ENCODE assay signal across 22 cellular contexts in genomic region chr3:149188494-149188893, GRCh38.
DNase-seq lines count a peak whose midpoint lies in the region; ATAC-seq and TF ChIP-seq lines count a peak whose summit lies in the region.
"Had no signal": no experiment of that assay in that cellular context is flagged by ENCODE, and none has a peak within 500 bp of the region (broad histone marks: within the 10 kb centered on the region; RNA-seq: fewer than 3 reads in every experiment).

No MANE protein-coding gene starts in this region.

- no peak for TF ChIP-seq CTCF in foreskin fibroblast (IDR thresholded peaks at IDR 0.05; ENCODE audit: low read depth, low read length)

- ATAC-seq in GM21423 (IDR thresholded peaks at IDR 0.05; ENCODE audit: unreplicated experiment), result no peak
- ATAC-seq: activated CD4-positive, CD25-positive, alpha-beta regulatory T cell treated with anti-CD3 and anti-CD28 coated beads, Interleukin-2, amount 50 U/mL, for 24 hours had no signal

- H3K4me3 ChIP-seq in foreskin fibroblast (ENCODE audit: low read depth in 1 of 2, low read length in 2 of 2), result no peak overlapping the region
- H3K4me3 ChIP-seq: testis had no signal

- DNase-seq in DMS53 (lab: John Stamatoyannopoulos, UW) (peak; percentile 65), GM03348 (ENCODE audit: low spot score) (peak; percentile 4), NCI-H774 (lab: John Stamatoyannopoulos, UW) (peak; percentile 49), foreskin fibroblast (peak; percentile 14 to 37), T1000 (lab: John Stamatoyannopoulos, UW) (no peak), kidney glomerular epithelial cell (lab: John Stamatoyannopoulos, UW) (no peak)
- DNase-seq: activated CD4-positive, alpha-beta memory T cell treated with anti-CD3 and anti-CD28 coated beads for 36 hours; activated CD8-positive, alpha-beta memory T cell treated with anti-CD3 and anti-CD28 coated beads, Interleukin-2, amount 50 U/mL, for 48 hours; amygdala; Calu3; foreskin melanocyte; HCEC 1CT; KG1; left cardiac atrium; mesendoderm; NCI-H1417 treated with DMSO at 0.1 percent for 48 hours; NCI-H2107; NCI-H510A treated with DMSO at 0.1 percent for 48 hours; stimulated activated naive CD4-positive, alpha-beta T cell treated with Interleukin-2 at 50 U/mL for 16 hours; testis had no signal

Comparison
In these comparisons a context has a peak if more than half of its experiments do, and no peak if none do; other contexts are left out.
1. DNase-seq: peak in DMS53 (single experiment), GM03348 (single experiment), NCI-H774 (single experiment) and foreskin fibroblast (2 of 2); none in T1000 (single experiment) and kidney glomerular epithelial cell (single experiment).